In genomic region chr10:75606203-75606779, GRCh38 we compare ENCODE assay signal across 13 cellular contexts.
DNase-seq lines count a peak whose midpoint lies in the region; ATAC-seq and TF ChIP-seq lines count a peak whose summit lies in the region.
"Had no signal": no experiment of that assay in that cellular context is flagged by ENCODE, and none has a peak within 500 bp of the region (broad histone marks: within the 10 kb centered on the region; RNA-seq: fewer than 3 reads in every experiment).

No MANE protein-coding gene starts in this region.

- H4K12ac ChIP-seq in trophoblast cell (ENCODE audit: low read depth, low read length): no peak overlapping the region

- no peak overlapping the region for H3K23ac ChIP-seq in trophoblast cell (ENCODE audit: low read length)

- H3K14ac ChIP-seq in trophoblast cell (ENCODE audit: low read length): no peak overlapping the region

- no peak overlapping the region for H4K8ac ChIP-seq in trophoblast cell (ENCODE audit: low read depth, low read length)

- TF ChIP-seq CTCF in GM06990 (IDR thresholded peaks at IDR 0.05; ENCODE audit: insufficient read depth, low read length, poor library complexity, severe bottlenecking) (no peak), MM.1S (IDR thresholded peaks at IDR 0.05; ENCODE audit: low read length) (no peak)

- H3K79me2 ChIP-seq in MM.1S (ENCODE audit: low read length) (no peaks in the 10 kb centered on the region), trophoblast cell (ENCODE audit: control insufficient read depth, insufficient read depth, low read length, poor library complexity) (no peaks in the 10 kb centered on the region)

- H3K27me3 ChIP-seq in GM06990 (replicated peaks; ENCODE audit: control insufficient read depth, insufficient read depth, low read length) (no peaks in the 10 kb centered on the region), MM.1S (replicated peaks; ENCODE audit: insufficient read depth, low read length) (no peaks in the 10 kb centered on the region), trophoblast cell (ENCODE audit: insufficient read depth, low read length) (no peaks in the 10 kb centered on the region)

- DNase-seq in GM06990 (ENCODE audit: extremely low read depth, insufficient read length) (peak; percentile 15), MM.1S (peak; percentile 75), trophoblast cell (no peak), HuH-7.5 (ENCODE audit: low spot score) (no peak)
- DNase-seq in effector CD8-positive, alpha-beta T cell (lab: John Stamatoyannopoulos, UW): no peak
- DNase-seq: ACHN; activated T-cell treated with anti-CD3 and anti-CD28 coated beads, Interleukin-2, amount 50 U/mL, for 1 hour; DND-41; immature natural killer cell had no signal

- H3K4ac ChIP-seq in trophoblast cell (ENCODE audit: low read depth, low read length): no peak overlapping the region

- H2BK120ac ChIP-seq in trophoblast cell (ENCODE audit: insufficient read depth, low read length, poor library complexity): no peak overlapping the region

- peaks cover 32% of the 10 kb centered on the region for H3K4me1 ChIP-seq in MM.1S (ENCODE audit: low read length)
- H3K4me1 ChIP-seq in trophoblast cell (ENCODE audit: control insufficient read depth in 1 of 2, insufficient read depth in 2 of 2, low read length in 2 of 2): no peaks in the 10 kb centered on the region

- H2AFZ ChIP-seq in MM.1S (ENCODE audit: low read length): peak overlapping the region; percentile 41
- H2AFZ ChIP-seq in trophoblast cell (ENCODE audit: insufficient read depth, low read length, poor library complexity): no peak overlapping the region

- H4K20me1 ChIP-seq in MM.1S (ENCODE audit: insufficient read depth, low read length): no peaks in the 10 kb centered on the region

- peak overlapping the region; percentile 62; the same call in 1 of the 2 replicates for H3K27ac ChIP-seq in MM.1S (ENCODE audit: low read length)
- H3K27ac ChIP-seq in trophoblast cell (ENCODE audit: low read depth, low read length): no peak overlapping the region

- H2BK12ac ChIP-seq in trophoblast cell (ENCODE audit: low read length): no peak overlapping the region

- H3K9me2 ChIP-seq in MM.1S (replicated peaks; ENCODE audit: insufficient read depth, low read length): no peaks in the 10 kb centered on the region

- no peak overlapping the region for H3K18ac ChIP-seq in trophoblast cell (ENCODE audit: low read length)

- no peaks in the 10 kb centered on the region for H3K79me1 ChIP-seq in trophoblast cell (ENCODE audit: low read length)

- H2AK5ac ChIP-seq in trophoblast cell (ENCODE audit: low read length): no peak overlapping the region

- no peak overlapping the region for H2BK5ac ChIP-seq in trophoblast cell (ENCODE audit: low read depth, low read length, poor library complexity)

- H3F3A ChIP-seq in MM.1S (ENCODE audit: insufficient read depth, low read length): 0 out of 2 replicates have a peak, but pooled peaks cover 5% of the 10 kb centered on the region

- H3K9me3 ChIP-seq in MM.1S (replicated peaks; ENCODE audit: insufficient read depth, low read length) (no peaks in the 10 kb centered on the region), trophoblast cell (ENCODE audit: insufficient read depth, low read depth, low read length) (peaks cover 4% of the 10 kb centered on the region)

- H3K4me2 ChIP-seq in MM.1S (ENCODE audit: low read depth, low read length) (peak overlapping the region; percentile 89), trophoblast cell (ENCODE audit: low read length) (no peak overlapping the region)

- H3K4me3 ChIP-seq in GM06990 (replicated peaks; ENCODE audit: low read depth, low read length): no peak overlapping the region
- peak overlapping the region; percentile 35 for H3K4me3 ChIP-seq in MM.1S (ENCODE audit: low read length)
- no peak overlapping the region for H3K4me3 ChIP-seq in trophoblast cell (ENCODE audit: low read depth, low read length)
- H3K4me3 ChIP-seq: K562 had no signal

- H3K9ac ChIP-seq in MM.1S (ENCODE audit: low read length) (no peak overlapping the region; the same call in 1 of the 2 replicates), trophoblast cell (ENCODE audit: low read length) (no peak overlapping the region)

- ATAC-seq in GM19372 (IDR thresholded peaks at IDR 0.05; ENCODE audit: low read depth, unreplicated experiment): peak; percentile 48
- peak; percentile 54 for ATAC-seq in HG02870 (IDR thresholded peaks at IDR 0.05; ENCODE audit: unreplicated experiment)
- no peak for ATAC-seq in HG02840 (IDR thresholded peaks at IDR 0.05; ENCODE audit: low FRiP score, unreplicated experiment)
- ATAC-seq: K562 had no signal

- WGBS in trophoblast cell (ENCODE audit: extremely low coverage, insufficient coverage, insufficient read length): no CpG with 5 or more reads among the region's 5 CpGs

- H3K36me3 ChIP-seq in GM06990 (ENCODE audit: control insufficient read depth, insufficient read depth, low read length) (no peaks in the 10 kb centered on the region), MM.1S (replicated peaks; ENCODE audit: insufficient read depth, low read length) (no peaks in the 10 kb centered on the region), trophoblast cell (ENCODE audit: control insufficient read depth in 1 of 2, insufficient read depth in 2 of 2, low read length in 2 of 2) (no peaks in the 10 kb centered on the region)

- no peak overlapping the region for H4K91ac ChIP-seq in trophoblast cell (ENCODE audit: low read depth, low read length)

Comparison
In these comparisons a context has a peak if more than half of its experiments do, and no peak if none do; other contexts are left out.
1. DNase-seq: peak in GM06990 (single experiment) and MM.1S (single experiment); none in trophoblast cell (0 of 2), effector CD8-positive, alpha-beta T cell (single experiment) and HuH-7.5 (single experiment).